16 cellular contexts compared by ENCODE assay signal in the genomic region with DNA sequence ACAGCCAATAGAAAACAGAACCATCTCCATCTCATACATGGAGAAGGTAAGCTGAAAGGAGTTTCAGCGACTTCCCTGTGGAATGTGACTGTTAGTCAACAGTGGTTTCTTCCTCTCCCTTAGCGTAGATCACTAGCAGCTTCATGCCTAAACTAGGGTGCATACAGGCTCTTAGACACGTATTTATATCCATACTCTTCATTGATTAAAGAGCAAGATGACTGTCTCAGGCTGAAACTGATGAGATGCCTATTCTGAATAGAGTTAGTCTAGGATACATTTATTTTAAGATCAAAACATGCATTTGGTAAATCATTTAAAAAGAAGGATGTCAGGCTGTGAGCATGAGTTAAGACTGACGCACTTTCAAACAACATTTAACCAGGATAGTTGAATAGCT.
DNase-seq lines count a peak whose midpoint lies in the region; TF ChIP-seq lines count a peak whose summit lies in the region.
"Had no signal": no experiment of that assay in that cellular context is flagged by ENCODE, and none has a peak within 500 bp of the region (broad histone marks: within the 10 kb centered on the region; RNA-seq: fewer than 3 reads in every experiment).

No MANE protein-coding gene starts in this region.

- no peak overlapping the region for H3K27ac ChIP-seq in testis
- H3K27ac ChIP-seq: 22Rv1; A549; BLaER1 treated with 17β-estradiol and CSF1 and Interleukin-3, amounts not matched to agents 10 nM and 100 nM; C4-2B had no signal

- H3K9me3 ChIP-seq in testis, result no peaks in the 10 kb centered on the region
- H3K9me3 ChIP-seq: A549; BLaER1 treated with 17β-estradiol and CSF1 and Interleukin-3, amounts not matched to agents 10 nM and 100 nM; Caco-2 had no signal

- TF ChIP-seq CTCF in epithelial cell of proximal tubule (conservative IDR thresholded peaks at IDR 0.05; ENCODE audit: low read depth, low read length) (no peak), testis (IDR thresholded peaks at IDR 0.05) (no peak)

- DNase-seq in epithelial cell of proximal tubule (ENCODE audit: low read depth) (peak; percentile 42), kidney tubule cell (ENCODE audit: low spot score) (peak; percentile 65), renal cortical epithelial cell (ENCODE audit: low read depth) (peak; percentile 54), testis (no peak), NCI-H1417 treated with DMSO at 0.1 percent for 48 hours (lab: John Stamatoyannopoulos, UW) (no peak)
- DNase-seq: AML-193; Caco-2; Calu3; CD4-positive, alpha-beta T cell; CD8-positive, alpha-beta T cell; DMS79 treated with DMSO at 0.1 percent for 48 hours; GF-D8 had no signal

- H3K36me3 ChIP-seq in testis (ENCODE audit: low read depth, missing control alignments), result no peaks in the 10 kb centered on the region
- H3K36me3 ChIP-seq: BLaER1 treated with 17β-estradiol and CSF1 and Interleukin-3, amounts not matched to agents 10 nM and 100 nM had no signal

- 89 to 97% methylated on average over 4 of the region's 4 CpGs for WGBS in testis, 2 donors

- no peaks in the 10 kb centered on the region for H3K4me1 ChIP-seq in testis
- H3K4me1 ChIP-seq: BLaER1 treated with 17β-estradiol and CSF1 and Interleukin-3, amounts not matched to agents 10 nM and 100 nM; Caco-2 had no signal

- no peaks in the 10 kb centered on the region for H3K27me3 ChIP-seq in testis
- H3K27me3 ChIP-seq: BLaER1 treated with 17β-estradiol and CSF1 and Interleukin-3, amounts not matched to agents 10 nM and 100 nM had no signal

- H3K4me3 ChIP-seq in epithelial cell of proximal tubule (ENCODE audit: low read depth, low read length), result no peak overlapping the region
- H3K4me3 ChIP-seq in testis, result no peak overlapping the region
- H3K4me3 ChIP-seq: A549; BLaER1 treated with 17β-estradiol and CSF1 and Interleukin-3, amounts not matched to agents 10 nM and 100 nM had no signal

- no peak for TF ChIP-seq POLR2A in testis (IDR thresholded peaks at IDR 0.05)

- intact Hi-C loops in testis (cut with DNase I; ENCODE audit: low total_unique reads), result no loop called here

Comparison
In these comparisons a context has a peak if more than half of its experiments do, and no peak if none do; other contexts are left out.
1. DNase-seq: peak in epithelial cell of proximal tubule (single experiment), kidney tubule cell (single experiment) and renal cortical epithelial cell (single experiment); none in testis (single experiment) and NCI-H1417 treated with DMSO at 0.1 percent for 48 hours (single experiment).